16 cellular contexts compared by ENCODE assay signal in the genomic region with DNA sequence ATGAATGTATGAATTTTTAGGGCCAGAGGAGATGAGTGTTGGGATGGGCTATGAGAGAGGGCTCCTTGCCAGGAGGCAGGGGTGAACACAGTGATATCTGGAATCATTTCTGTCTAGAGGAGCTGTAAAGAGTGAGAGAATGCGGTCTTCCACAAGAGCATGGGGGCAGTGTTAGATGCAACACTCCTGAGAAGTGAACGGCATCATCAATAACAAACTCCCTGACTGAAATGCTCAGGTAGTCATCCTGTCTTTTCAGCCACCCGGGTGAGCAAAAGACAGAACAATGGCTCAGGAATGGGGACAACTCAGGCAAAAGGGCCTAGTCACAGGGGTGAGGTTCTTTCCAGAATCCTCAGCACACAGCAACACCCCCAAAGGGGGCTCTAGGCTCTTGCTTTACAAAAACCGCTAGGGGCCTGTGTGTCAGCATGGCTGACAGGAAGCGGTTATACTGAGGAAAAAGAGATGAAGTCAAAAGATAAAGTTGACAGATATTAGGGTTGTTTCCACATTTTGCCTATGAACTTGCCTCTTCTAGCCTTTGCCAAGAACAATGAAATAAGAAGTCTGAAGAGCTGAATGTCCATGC.
DNase-seq lines count a peak whose midpoint lies in the region; ATAC-seq, FAIRE-seq and TF ChIP-seq lines count a peak whose summit lies in the region.
"Had no signal": no experiment of that assay in that cellular context is flagged by ENCODE, and none has a peak within 500 bp of the region (broad histone marks: within the 10 kb centered on the region; RNA-seq: fewer than 3 reads in every experiment).

No MANE protein-coding gene starts in this region.

- H3K9me3 Mint-ChIP-seq in WTC11 (no peaks in the 10 kb centered on the region), astrocyte (ENCODE audit: unreplicated experiment) (peaks cover 2% of the 10 kb centered on the region)
- H3K9me3 Mint-ChIP-seq: dendritic cell treated with granulocyte-macrophage colony-stimulating factor and Interleukin-4, amounts not matched to agents 40 ng/mL and 50 ng/mL, for 4 days had no signal

- H3K4me1 Mint-ChIP-seq in WTC11, result peaks cover 20% of the 10 kb centered on the region
- peaks cover 61% of the 10 kb centered on the region for H3K4me1 Mint-ChIP-seq in astrocyte (ENCODE audit: low read depth, unreplicated experiment)

- no peaks in the 10 kb centered on the region; the same call in 1 of the 2 replicates for H3K27me3 Mint-ChIP-seq in WTC11 (ENCODE audit: low read depth)
- no peaks in the 10 kb centered on the region for H3K27me3 Mint-ChIP-seq in astrocyte (ENCODE audit: low read depth, unreplicated experiment)
- H3K27me3 Mint-ChIP-seq: dendritic cell treated with granulocyte-macrophage colony-stimulating factor and Interleukin-4, amounts not matched to agents 40 ng/mL and 50 ng/mL, for 4 days had no signal

- H3K36me3 ChIP-seq in astrocyte (ENCODE audit: insufficient read depth, low read length), result no peaks in the 10 kb centered on the region
- H3K36me3 ChIP-seq: ovary, vagina had no signal

- H3K4me3 Mint-ChIP-seq in WTC11, result no peak overlapping the region
- no peak overlapping the region for H3K4me3 Mint-ChIP-seq in astrocyte (ENCODE audit: unreplicated experiment)
- H3K4me3 Mint-ChIP-seq: dendritic cell treated with granulocyte-macrophage colony-stimulating factor and Interleukin-4, amounts not matched to agents 40 ng/mL and 50 ng/mL, for 4 days had no signal

- H3K36me3 Mint-ChIP-seq in WTC11 (no peaks in the 10 kb centered on the region), astrocyte (ENCODE audit: low read depth, unreplicated experiment) (peaks cover 15% of the 10 kb centered on the region)

- no peaks in the 10 kb centered on the region for H4K20me1 ChIP-seq in astrocyte (ENCODE audit: insufficient read depth, low read length)

- POLR2A ChIA-PET in WTC11 (lab: Charles Lee), result no interaction called here

- H3K4me2 ChIP-seq in astrocyte (ENCODE audit: low read length), result no peak overlapping the region

- H3K27me3 ChIP-seq in astrocyte (ENCODE audit: insufficient read depth, low read length), result no peaks in the 10 kb centered on the region
- H3K27me3 ChIP-seq: ovary, vagina had no signal

- peak overlapping the region; percentile 75; the same call in 1 of the 2 replicates for H3K27ac Mint-ChIP-seq in WTC11
- H3K27ac Mint-ChIP-seq in astrocyte (ENCODE audit: unreplicated experiment), result peak overlapping the region; percentile 84
- H3K27ac Mint-ChIP-seq: dendritic cell treated with granulocyte-macrophage colony-stimulating factor and Interleukin-4, amounts not matched to agents 40 ng/mL and 50 ng/mL, for 4 days had no signal

- FAIRE-seq in astrocyte (lab: Jason Lieb, UNC), result no peak

- H3K4me1 ChIP-seq in astrocyte (ENCODE audit: insufficient read depth, low read length), result peaks cover 33% of the 10 kb centered on the region

- H3K27ac ChIP-seq in astrocyte (ENCODE audit: low read depth, low read length), result no peak overlapping the region
- H3K27ac ChIP-seq: ovary, vagina had no signal

- TF ChIP-seq CTCF in WTC11 (IDR thresholded peaks at IDR 0.05) (no peak), astrocyte (IDR thresholded peaks at IDR 0.05; ENCODE audit: insufficient read depth, low read depth, low read length) (no peak), GM10266 (IDR thresholded peaks at IDR 0.05; ENCODE audit: control insufficient read depth, insufficient read depth, low read depth, missing control alignments) (no peak)

- no peak overlapping the region for H2AFZ ChIP-seq in astrocyte (ENCODE audit: low read depth, low read length)

- CTCF ChIA-PET in WTC11 (lab: Charles Lee), result no interaction called here

- no peaks in the 10 kb centered on the region for H3K79me2 ChIP-seq in astrocyte (ENCODE audit: insufficient read depth, low read length)

- no peak overlapping the region for H3K9ac ChIP-seq in astrocyte (ENCODE audit: low read length)

- no peak overlapping the region for H3K4me3 ChIP-seq in astrocyte (ENCODE audit: insufficient read depth, low read depth, low read length)
- H3K4me3 ChIP-seq: ovary, vagina had no signal

- peak; percentile 7 for DNase-seq in activated T-cell treated with anti-CD3 and anti-CD28 coated beads for 24 hours (ENCODE audit: low read depth)
- no peak for DNase-seq in activated T-cell treated with anti-CD3 and anti-CD28 coated beads for 4 hours
- no peak for DNase-seq in WTC11 (ENCODE audit: low spot score)
- DNase-seq in astrocyte (ENCODE audit: low read depth), result peak; percentile 8
- DNase-seq in stimulated activated CD8-positive, alpha-beta memory T cell treated with anti-CD3 and anti-CD28 coated beads, Interleukin-4, amount 100 ng/mL, for 24 hours (ENCODE audit: low read depth), result peak; percentile 6
- no peak for DNase-seq in GM10266 (ENCODE audit: extremely low spot score)
- no peak for DNase-seq in NCI-H2081 treated with DMSO at 0.1 percent for 48 hours (lab: John Stamatoyannopoulos, UW)
- DNase-seq: mammary epithelial cell; NCI-H187 treated with DMSO at 0.1 percent for 48 hours; NCI-H774; ovary; stimulated activated CD4-positive, alpha-beta T cell treated with anti-CD3 and anti-CD28 coated beads, Interleukin-12 subunit alpha, Interleukin-12 subunit beta, amount 100 ng/mL, for 4 hours; T-helper 9 cell had no signal

- ATAC-seq in WTC11 (no peak; the same call in 1 of the 2 replicates), HG02642 (IDR thresholded peaks at IDR 0.05; ENCODE audit: poor library complexity, unreplicated experiment) (no peak)

- H3K9me3 ChIP-seq in astrocyte (ENCODE audit: insufficient read depth, low read depth, low read length), result no peaks in the 10 kb centered on the region
- H3K9me3 ChIP-seq: ovary, vagina had no signal

TF ChIP-seq in WTC11, 78 proteins besides CTCF, POLR2A, EP300 and RAD21:
- no peak for TF ChIP-seq FOXJ3 (CRISPR knock-in tag; IDR thresholded peaks at IDR 0.05; ENCODE audit: borderline replicate concordance)
- TF ChIP-seq SP1 (CRISPR knock-in tag; conservative IDR thresholded peaks at IDR 0.05), result no peak
- no peak for TF ChIP-seq ZNF263 (CRISPR knock-in tag; IDR thresholded peaks at IDR 0.05; ENCODE audit: low read depth)
- TF ChIP-seq FOXP1 (CRISPR knock-in tag; IDR thresholded peaks at IDR 0.05; ENCODE audit: borderline replicate concordance), result no peak
- no peak for TF ChIP-seq ZBTB21 (CRISPR knock-in tag; IDR thresholded peaks at IDR 0.05; ENCODE audit: borderline replicate concordance)
- TF ChIP-seq KAT7 (CRISPR knock-in tag; IDR thresholded peaks at IDR 0.05; ENCODE audit: borderline replicate concordance), result no peak
- TF ChIP-seq EMX1 (CRISPR knock-in tag; IDR thresholded peaks at IDR 0.05), result no peak
- no peak for TF ChIP-seq MYBL2 (CRISPR knock-in tag; IDR thresholded peaks at IDR 0.05)
- TF ChIP-seq, protein P1, sequence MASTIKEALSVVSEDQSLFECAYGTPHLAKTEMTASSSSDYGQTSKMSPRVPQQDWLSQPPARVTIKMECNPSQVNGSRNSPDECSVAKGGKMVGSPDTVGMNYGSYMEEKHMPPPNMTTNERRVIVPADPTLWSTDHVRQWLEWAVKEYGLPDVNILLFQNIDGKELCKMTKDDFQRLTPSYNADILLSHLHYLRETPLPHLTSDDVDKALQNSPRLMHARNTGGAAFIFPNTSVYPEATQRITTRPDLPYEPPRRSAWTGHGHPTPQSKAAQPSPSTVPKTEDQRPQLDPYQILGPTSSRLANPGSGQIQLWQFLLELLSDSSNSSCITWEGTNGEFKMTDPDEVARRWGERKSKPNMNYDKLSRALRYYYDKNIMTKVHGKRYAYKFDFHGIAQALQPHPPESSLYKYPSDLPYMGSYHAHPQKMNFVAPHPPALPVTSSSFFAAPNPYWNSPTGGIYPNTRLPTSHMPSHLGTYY (CRISPR knock-in tag; IDR thresholded peaks at IDR 0.05), result no peak
- TF ChIP-seq, protein P2, sequence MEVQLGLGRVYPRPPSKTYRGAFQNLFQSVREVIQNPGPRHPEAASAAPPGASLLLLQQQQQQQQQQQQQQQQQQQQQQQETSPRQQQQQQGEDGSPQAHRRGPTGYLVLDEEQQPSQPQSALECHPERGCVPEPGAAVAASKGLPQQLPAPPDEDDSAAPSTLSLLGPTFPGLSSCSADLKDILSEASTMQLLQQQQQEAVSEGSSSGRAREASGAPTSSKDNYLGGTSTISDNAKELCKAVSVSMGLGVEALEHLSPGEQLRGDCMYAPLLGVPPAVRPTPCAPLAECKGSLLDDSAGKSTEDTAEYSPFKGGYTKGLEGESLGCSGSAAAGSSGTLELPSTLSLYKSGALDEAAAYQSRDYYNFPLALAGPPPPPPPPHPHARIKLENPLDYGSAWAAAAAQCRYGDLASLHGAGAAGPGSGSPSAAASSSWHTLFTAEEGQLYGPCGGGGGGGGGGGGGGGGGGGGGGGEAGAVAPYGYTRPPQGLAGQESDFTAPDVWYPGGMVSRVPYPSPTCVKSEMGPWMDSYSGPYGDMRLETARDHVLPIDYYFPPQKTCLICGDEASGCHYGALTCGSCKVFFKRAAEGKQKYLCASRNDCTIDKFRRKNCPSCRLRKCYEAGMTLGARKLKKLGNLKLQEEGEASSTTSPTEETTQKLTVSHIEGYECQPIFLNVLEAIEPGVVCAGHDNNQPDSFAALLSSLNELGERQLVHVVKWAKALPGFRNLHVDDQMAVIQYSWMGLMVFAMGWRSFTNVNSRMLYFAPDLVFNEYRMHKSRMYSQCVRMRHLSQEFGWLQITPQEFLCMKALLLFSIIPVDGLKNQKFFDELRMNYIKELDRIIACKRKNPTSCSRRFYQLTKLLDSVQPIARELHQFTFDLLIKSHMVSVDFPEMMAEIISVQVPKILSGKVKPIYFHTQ (CRISPR knock-in tag; IDR thresholded peaks at IDR 0.05), result no peak

Comparison
In these comparisons a context has a peak if more than half of its experiments do, and no peak if none do; other contexts are left out.
1. DNase-seq: peak in activated T-cell treated with anti-CD3 and anti-CD28 coated beads for 24 hours (single experiment), astrocyte (single experiment) and stimulated activated CD8-positive, alpha-beta memory T cell treated with anti-CD3 and anti-CD28 coated beads, Interleukin-4, amount 100 ng/mL, for 24 hours (single experiment); none in activated T-cell treated with anti-CD3 and anti-CD28 coated beads for 4 hours (single experiment), WTC11 (single experiment), GM10266 (single experiment) and NCI-H2081 treated with DMSO at 0.1 percent for 48 hours (single experiment).